In genomic region chrX:40112996-40113395, GRCh38 we compare ENCODE assay signal across 9 cellular contexts.
"Had no signal": no experiment of that assay in that cellular context is flagged by ENCODE, and none has a peak within 500 bp of the region (broad histone marks: within the 10 kb centered on the region; RNA-seq: fewer than 3 reads in every experiment).

No MANE protein-coding gene starts in this region.

- ATAC-seq: HepG2, K562 had no signal

- H3K4me2 ChIP-seq: KMS-11 had no signal

- DNase-seq: IMR-90, Karpas-422, Kasumi-1, KBM-7, KG1 had no signal

- H3K4me3 ChIP-seq: K562 had no signal

- H3K9ac ChIP-seq: KMS-11 had no signal

- H3K27ac ChIP-seq: HL-60, KMS-11 had no signal

- FAIRE-seq: HepG2, K562 had no signal
